Comparison of ENCODE assay signal across 26 cellular contexts in the genomic region with DNA sequence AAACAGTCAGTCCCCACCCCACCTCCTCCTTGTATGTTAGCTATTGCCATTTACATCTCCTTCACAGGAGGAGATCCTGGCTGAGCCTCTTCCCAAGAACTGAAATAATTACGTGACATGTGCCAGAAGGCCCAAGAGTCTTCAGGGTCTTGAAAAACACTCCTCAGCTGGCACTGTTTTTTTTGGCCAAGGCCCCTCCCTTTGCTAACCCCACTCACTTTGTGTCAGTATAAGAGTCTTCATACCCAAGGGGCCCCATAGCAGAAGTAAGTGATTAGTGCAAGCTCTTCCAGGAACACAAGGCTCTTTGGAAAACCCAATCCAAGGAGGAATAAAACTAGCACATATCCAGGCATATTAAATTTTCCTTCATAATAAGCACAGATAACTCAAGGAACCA. TPM values are rescaled to one million over a fixed set of nuclear protein-coding genes. Genes with fewer than 3 reads are reported as not detected.
DNase-seq lines count a peak whose midpoint lies in the region; ATAC-seq and TF ChIP-seq lines count a peak whose summit lies in the region.
"Had no signal": no experiment of that assay in that cellular context is flagged by ENCODE, and none has a peak within 500 bp of the region (broad histone marks: within the 10 kb centered on the region; RNA-seq: fewer than 3 reads in every experiment).

No MANE protein-coding gene starts in this region.

- H3K27ac Mint-ChIP-seq in T-helper 17 cell: peak overlapping the region; percentile 29
- H3K27ac Mint-ChIP-seq in osteocyte (ENCODE audit: unreplicated experiment): peak overlapping the region; percentile 1
- no peak overlapping the region for H3K27ac Mint-ChIP-seq in activated naive CD4-positive, alpha-beta T cell treated with anti-CD3 and anti-CD28 coated beads, Interleukin-2, amount 10 ng/mL, durations not matched to agents 7 days and 5 days
- no peak overlapping the region for H3K27ac Mint-ChIP-seq in activated CD8-positive, alpha-beta T cell treated with anti-CD3 and anti-CD28 coated beads for 36 hours
- H3K27ac Mint-ChIP-seq: CD4-positive, alpha-beta T cell had no signal

- H3K36me3 Mint-ChIP-seq in T-helper 17 cell (ENCODE audit: low read depth) (no peaks in the 10 kb centered on the region), osteocyte (ENCODE audit: unreplicated experiment) (no peaks in the 10 kb centered on the region)
- no peaks in the 10 kb centered on the region for H3K36me3 Mint-ChIP-seq in activated naive CD4-positive, alpha-beta T cell treated with anti-CD3 and anti-CD28 coated beads, Interleukin-2, amount 10 ng/mL, durations not matched to agents 7 days and 5 days
- no peaks in the 10 kb centered on the region for H3K36me3 Mint-ChIP-seq in activated CD8-positive, alpha-beta T cell treated with anti-CD3 and anti-CD28 coated beads for 36 hours (ENCODE audit: low read depth)

- H3K4me3 Mint-ChIP-seq in T-helper 17 cell (no peak overlapping the region), osteocyte (ENCODE audit: unreplicated experiment) (no peak overlapping the region)
- H3K4me3 Mint-ChIP-seq in activated naive CD4-positive, alpha-beta T cell treated with anti-CD3 and anti-CD28 coated beads, Interleukin-2, amount 10 ng/mL, durations not matched to agents 7 days and 5 days: no peak overlapping the region
- H3K4me3 Mint-ChIP-seq in activated CD8-positive, alpha-beta T cell treated with anti-CD3 and anti-CD28 coated beads for 36 hours: no peak overlapping the region
- H3K4me3 Mint-ChIP-seq: CD4-positive, alpha-beta T cell had no signal

- no peak for ATAC-seq in T-helper 17 cell
- no peak for ATAC-seq in activated CD8-positive, alpha-beta T cell treated with anti-CD3 and anti-CD28 coated beads for 36 hours
- ATAC-seq: HepG2 had no signal

- CTCF ChIA-PET in activated naive CD4-positive, alpha-beta T cell treated with anti-CD3 and anti-CD28 coated beads, Interleukin-2, amount 10 ng/mL, durations not matched to agents 7 days and 5 days (lab: Charles Lee): no interaction called here
- CTCF ChIA-PET in activated CD8-positive, alpha-beta T cell treated with anti-CD3 and anti-CD28 coated beads for 36 hours (lab: Charles Lee): interaction anchor here (1.3 kb wide), 1 partner anchor 99 kb away, joined by 3 read pairs; no protein-coding TSS in a partner anchor

- POLR2A ChIA-PET in activated CD8-positive, alpha-beta T cell treated with anti-CD3 and anti-CD28 coated beads for 36 hours (lab: Charles Lee): no interaction called here

- DNase-seq in D341Med (ENCODE audit: low spot score) (peak; percentile 44), DMS 273 treated with DMSO at 0.1 percent for 48 hours (lab: John Stamatoyannopoulos, UW) (peak; percentile 94), T-helper 17 cell (no peak), osteocyte (ENCODE audit: extremely low spot score, unreplicated experiment) (no peak)
- no peak for DNase-seq in stimulated activated CD8-positive, alpha-beta memory T cell treated with anti-CD3 and anti-CD28 coated beads, Interleukin-4, amount 100 ng/mL, for 48 hours
- no peak for DNase-seq in activated naive CD4-positive, alpha-beta T cell treated with anti-CD3 and anti-CD28 coated beads, Interleukin-2, amount 10 ng/mL, durations not matched to agents 7 days and 5 days
- no peak for DNase-seq in activated CD8-positive, alpha-beta T cell treated with anti-CD3 and anti-CD28 coated beads for 36 hours
- DNase-seq: AML-193; CD4-positive, alpha-beta T cell; DMS79 treated with DMSO at 0.1 percent for 48 hours; GF-D8; H7; Kasumi-1; MV-4-11; NCI-H1105 treated with DMSO at 0.1 percent for 48 hours; NCI-H2029 treated with DMSO at 0.1 percent for 48 hours; NCI-H226; NCI-H510A treated with DMSO at 0.1 percent for 48 hours; NCI-H774; PC-9; Right ventricle myocardium superior; RPMI8226 had no signal

- H3K4me1 Mint-ChIP-seq in T-helper 17 cell: peaks cover 12% of the 10 kb centered on the region
- peaks cover 25% of the 10 kb centered on the region for H3K4me1 Mint-ChIP-seq in osteocyte (ENCODE audit: unreplicated experiment)
- H3K4me1 Mint-ChIP-seq in activated naive CD4-positive, alpha-beta T cell treated with anti-CD3 and anti-CD28 coated beads, Interleukin-2, amount 10 ng/mL, durations not matched to agents 7 days and 5 days: peaks cover 17% of the 10 kb centered on the region
- peaks cover 15% of the 10 kb centered on the region for H3K4me1 Mint-ChIP-seq in activated CD8-positive, alpha-beta T cell treated with anti-CD3 and anti-CD28 coated beads for 36 hours (ENCODE audit: low read depth)

- intact Hi-C loops in activated CD8-positive, alpha-beta T cell treated with anti-CD3 and anti-CD28 coated beads for 36 hours (cut with micrococcal nuclease): no loop called here

- H3K9me3 Mint-ChIP-seq in osteocyte (ENCODE audit: unreplicated experiment): no peaks in the 10 kb centered on the region
- no peaks in the 10 kb centered on the region for H3K9me3 Mint-ChIP-seq in activated naive CD4-positive, alpha-beta T cell treated with anti-CD3 and anti-CD28 coated beads, Interleukin-2, amount 10 ng/mL, durations not matched to agents 7 days and 5 days
- no peaks in the 10 kb centered on the region for H3K9me3 Mint-ChIP-seq in activated CD8-positive, alpha-beta T cell treated with anti-CD3 and anti-CD28 coated beads for 36 hours
- H3K9me3 Mint-ChIP-seq: CD4-positive, alpha-beta T cell had no signal

- no peaks in the 10 kb centered on the region for H3K9me3 ChIP-seq in T-helper 17 cell (ENCODE audit: control insufficient read depth, low read length, poor library complexity, severe bottlenecking)
- H3K9me3 ChIP-seq: A549; BLaER1 treated with 17β-estradiol and CSF1 and Interleukin-3, amounts not matched to agents 10 nM and 100 nM; SJSA1 had no signal

- H3K27me3 Mint-ChIP-seq in T-helper 17 cell (peaks cover 8% of the 10 kb centered on the region), osteocyte (ENCODE audit: unreplicated experiment) (no peaks in the 10 kb centered on the region)
- H3K27me3 Mint-ChIP-seq in activated naive CD4-positive, alpha-beta T cell treated with anti-CD3 and anti-CD28 coated beads, Interleukin-2, amount 10 ng/mL, durations not matched to agents 7 days and 5 days: no peaks in the 10 kb centered on the region
- H3K27me3 Mint-ChIP-seq in activated CD8-positive, alpha-beta T cell treated with anti-CD3 and anti-CD28 coated beads for 36 hours: no peaks in the 10 kb centered on the region
- H3K27me3 Mint-ChIP-seq: CD4-positive, alpha-beta T cell had no signal

- TF ChIP-seq CTCF in osteocyte (IDR thresholded peaks at IDR 0.05): no peak
- no peak for TF ChIP-seq CTCF in activated CD8-positive, alpha-beta T cell treated with anti-CD3 and anti-CD28 coated beads for 36 hours (IDR thresholded peaks at IDR 0.05)

RNA-seq across cellular contexts. Expression of a gene that starts 5.7 kb away (rescaled TPM):
- total RNA-seq in T-helper 17 cell (100 to 1,000 TPM; 121 to 125 TPM), osteocyte (247 TPM in 2 replicates)
- total RNA-seq in activated CD8-positive, alpha-beta T cell treated with anti-CD3 and anti-CD28 coated beads for 36 hours: 100 to 1,000 TPM; 214 to 218 TPM

Comparison
In these comparisons a context has a peak if more than half of its experiments do, and no peak if none do; other contexts are left out.
1. DNase-seq: peak in D341Med (single experiment) and DMS 273 treated with DMSO at 0.1 percent for 48 hours (single experiment); none in T-helper 17 cell (0 of 3), osteocyte (single experiment), stimulated activated CD8-positive, alpha-beta memory T cell treated with anti-CD3 and anti-CD28 coated beads, Interleukin-4, amount 100 ng/mL, for 48 hours (single experiment), activated naive CD4-positive, alpha-beta T cell treated with anti-CD3 and anti-CD28 coated beads, Interleukin-2, amount 10 ng/mL, durations not matched to agents 7 days and 5 days (single experiment) and activated CD8-positive, alpha-beta T cell treated with anti-CD3 and anti-CD28 coated beads for 36 hours (single experiment).
2. H3K27ac Mint-ChIP-seq: peak in T-helper 17 cell (single experiment) and osteocyte (single experiment); none in activated naive CD4-positive, alpha-beta T cell treated with anti-CD3 and anti-CD28 coated beads, Interleukin-2, amount 10 ng/mL, durations not matched to agents 7 days and 5 days (single experiment) and activated CD8-positive, alpha-beta T cell treated with anti-CD3 and anti-CD28 coated beads for 36 hours (single experiment).